8 cellular contexts compared by ENCODE assay signal in genomic region chr4:119454151-119454490, GRCh38.
A peak's percentile ranks its signal among the peaks of the same experiment; 100 is the strongest.
DNase-seq lines count a peak whose midpoint lies in the region; ATAC-seq and TF ChIP-seq lines count a peak whose summit lies in the region.
"Not testable (repeated sequence)": the region's sequence is repeated elsewhere in the genome, so short reads cannot be mapped to it uniquely, and the experiment has no call there.

No MANE protein-coding gene starts in this region.

- peak overlapping the region; percentile 91 for H3K27ac ChIP-seq in mammary epithelial cell (ENCODE audit: insufficient read depth, low read depth, low read length)
- peak overlapping the region; percentile 93 for H3K27ac ChIP-seq in left ventricle myocardium inferior (replicated peaks)
- H3K27ac ChIP-seq in thyroid gland: peak overlapping the region; percentile 80 to 94 (median 88)

- not testable (repeated sequence) for TF ChIP-seq POLR2A in thyroid gland (IDR thresholded peaks at IDR 0.05)

- TSS peak; percentile 92 for BruUV-seq in mammary epithelial cell (replicated peaks; lab: Mats Ljungman, UMichigan)

- not testable (repeated sequence) for DNase-seq in T-cell, mammary epithelial cell, left ventricle myocardium inferior, thyroid gland

- H3K4me1 ChIP-seq in mammary epithelial cell (ENCODE audit: insufficient read depth, low read length); thyroid gland: not testable (repeated sequence)
- peaks cover 18% of the 10 kb centered on the region for H3K4me1 ChIP-seq in left ventricle myocardium inferior

- peak overlapping the region; percentile 71 for H3K9ac ChIP-seq in mammary epithelial cell (ENCODE audit: insufficient read depth, low read length)

- H3K9me3 ChIP-seq in mammary epithelial cell (replicated peaks; ENCODE audit: insufficient read depth, low read length); left ventricle myocardium inferior (replicated peaks); thyroid gland: not testable (repeated sequence)

- not testable (repeated sequence) for H3K27me3 Mint-ChIP-seq in T-cell; nephron (ENCODE audit: low read depth)

- H3K9me3 Mint-ChIP-seq in T-cell, nephron: not testable (repeated sequence)

- not testable (repeated sequence) for H3K36me3 Mint-ChIP-seq in T-cell; nephron (ENCODE audit: low read depth)

- not testable (repeated sequence) for H3K27me3 ChIP-seq in mammary epithelial cell (ENCODE audit: insufficient read depth, low read length); left ventricle myocardium inferior (ENCODE audit: low read depth); thyroid gland

- in situ Hi-C loops in mammary epithelial cell (cut with MboI; ENCODE audit: low sequenced_read_pairs in 2 of 2): not testable (repeated sequence)

- H3K79me2 ChIP-seq in mammary epithelial cell (ENCODE audit: insufficient read depth, low read length): peaks cover 16% of the 10 kb centered on the region

- H3K27ac Mint-ChIP-seq in T-cell (peak overlapping the region; percentile 96 to 99), nephron (peak overlapping the region; percentile 99 to 100 (median 100))

- peak overlapping the region; percentile 57 for H3K4me2 ChIP-seq in mammary epithelial cell (ENCODE audit: insufficient read depth, low read depth, low read length)

- H2AFZ ChIP-seq in mammary epithelial cell (ENCODE audit: low read depth, low read length): peak overlapping the region; percentile 91

- not testable (repeated sequence) for H3K36me3 ChIP-seq in mammary epithelial cell (ENCODE audit: insufficient read depth, low read length); left ventricle myocardium inferior; thyroid gland

- H4K20me1 ChIP-seq in mammary epithelial cell (ENCODE audit: insufficient read depth, low read length): not testable (repeated sequence)

- CTCF ChIA-PET in T-cell (lab: Charles Lee): interaction anchor here in 1 of 2 donors (1.0 to 1.1 kb wide), 2 partner anchors 412 to 683 kb away, joined by 3 to 4 read pairs; no protein-coding TSS in a partner anchor
- CTCF ChIA-PET in mammary epithelial cell (lab: Charles Lee; ENCODE audit: low non-redundant PET): not testable (repeated sequence)

- dilution Hi-C loops in mammary epithelial cell (cut with HindIII; ENCODE audit: low sequenced_read_pairs): not testable (repeated sequence)

- ATAC-seq in GM21529 (IDR thresholded peaks at IDR 0.05; ENCODE audit: unreplicated experiment) (peak; percentile 9), HG03378 (IDR thresholded peaks at IDR 0.05; ENCODE audit: unreplicated experiment) (peak; percentile 22), T-cell (replicated peaks in 1 of 4) (peak; percentile 8 to 23 (median 18))

- H3K4me1 Mint-ChIP-seq in T-cell: peaks cover 7 to 18% (median 14%) of the 10 kb centered on the region in 3 donors
- H3K4me1 Mint-ChIP-seq in nephron: not testable (repeated sequence)

- POLR2A ChIA-PET in T-cell (lab: Charles Lee): interaction anchor here (0.6 to 1.7 kb wide), 3 partner anchors 154 to 762 kb away, joined by 3 to 13 read pairs (median 10); partner anchors contain the start of gene USP53 (in 1 of the 2)

- TF ChIP-seq CTCF in mammary epithelial cell (conservative IDR thresholded peaks at IDR 0.05 in 1 of 2, IDR thresholded peaks at IDR 0.05 in 1 of 2; ENCODE audit: extremely low read depth in 1 of 2, insufficient read depth in 1 of 2, low read depth in 1 of 2, low read length in 2 of 2); left ventricle myocardium inferior (IDR thresholded peaks at IDR 0.05; ENCODE audit: borderline replicate concordance); nephron (IDR thresholded peaks at IDR 0.05; ENCODE audit: unreplicated experiment in 3 of 3); thyroid gland (IDR thresholded peaks at IDR 0.05): not testable (repeated sequence)

- H3K4me3 Mint-ChIP-seq in T-cell (peak overlapping the region; percentile 89 to 90 (median 90)), nephron (peak overlapping the region; percentile 92 to 98 (median 96))

- 5% methylated on average over 4 of the region's 7 CpGs for WGBS in mammary epithelial cell (ENCODE audit: low coverage, missing lambda C conversion rate)
- 9% methylated on average over 6 of the region's 7 CpGs; no CpG with 5 or more reads in 1 of the 2 donors for WGBS in thyroid gland, 2 donors

- peak overlapping the region; percentile 64; the same call in 1 of the 2 replicates for H3K4me3 ChIP-seq in GM08714 (ENCODE audit: low read length)
- peak overlapping the region; percentile 61 to 70 (median 62) for H3K4me3 ChIP-seq in mammary epithelial cell (replicated peaks in 1 of 3; ENCODE audit: insufficient read depth in 1 of 3, low read depth in 2 of 3, low read length in 3 of 3)
- H3K4me3 ChIP-seq in left ventricle myocardium inferior: peak overlapping the region; percentile 90
- H3K4me3 ChIP-seq in thyroid gland (replicated peaks in 1 of 3): peak overlapping the region in 2 of 3 donors; percentile 36 to 78

- intact Hi-C loops in mammary epithelial cell (cut with micrococcal nuclease): loop anchor here (5.0 kb wide), 1 partner anchor 467 kb away; no protein-coding TSS in a partner anchor
- intact Hi-C loops in left ventricle myocardium inferior (cut with micrococcal nuclease); thyroid gland (cut with DNase I): not testable (repeated sequence)
